In genomic region chr6:107152633-107153032, GRCh38 we compare ENCODE assay signal across 24 cellular contexts. TPM values are rescaled to one million over a fixed set of nuclear protein-coding genes. Genes with fewer than 3 reads are reported as not detected.
A peak's percentile ranks its signal among the peaks of the same experiment; 100 is the strongest.
DNase-seq lines count a peak whose midpoint lies in the region; ATAC-seq, FAIRE-seq and TF ChIP-seq lines count a peak whose summit lies in the region.
"Had no signal": no experiment of that assay in that cellular context is flagged by ENCODE, and none has a peak within 500 bp of the region (broad histone marks: within the 10 kb centered on the region; RNA-seq: fewer than 3 reads in every experiment).

No MANE protein-coding gene starts in this region.

- peaks cover 0 to 20% (median 8%) of the 10 kb centered on the region in 4 donors for H3K4me1 ChIP-seq in right lobe of liver
- H3K4me1 ChIP-seq: heart left ventricle had no signal

- H3K27ac Mint-ChIP-seq in type B pancreatic cell, result peak overlapping the region; percentile 73

- H3K9me3 ChIP-seq in right lobe of liver, result no peaks in the 10 kb centered on the region
- H3K9me3 ChIP-seq: HAP-1, heart left ventricle, upper lobe of left lung had no signal

- H3K4me3 Mint-ChIP-seq in type B pancreatic cell, result peak overlapping the region; percentile 11
- H3K4me3 Mint-ChIP-seq: B cell; immature natural killer cell; neural crest cell; stimulated activated naive CD8-positive, alpha-beta T cell treated with anti-CD3 and anti-CD28 coated beads, Interleukin-15, amount 100 ng/mL, for 72 hours had no signal

- intact Hi-C loops in right lobe of liver (cut with DNase I), result no loop called here

- H3K9me3 Mint-ChIP-seq in type B pancreatic cell, result no peaks in the 10 kb centered on the region
- H3K9me3 Mint-ChIP-seq: immature natural killer cell; neural crest cell; stimulated activated naive CD8-positive, alpha-beta T cell treated with anti-CD3 and anti-CD28 coated beads, Interleukin-15, amount 100 ng/mL, for 72 hours had no signal

- H3K27me3 Mint-ChIP-seq in type B pancreatic cell, result no peaks in the 10 kb centered on the region
- H3K27me3 Mint-ChIP-seq: B cell; stimulated activated naive CD8-positive, alpha-beta T cell treated with anti-CD3 and anti-CD28 coated beads, Interleukin-15, amount 100 ng/mL, for 72 hours had no signal

- peaks cover 3% of the 10 kb centered on the region for H3K36me3 Mint-ChIP-seq in type B pancreatic cell

- no peak for TF ChIP-seq CTCF in right lobe of liver (IDR thresholded peaks at IDR 0.05)
- no peak for TF ChIP-seq CTCF in type B pancreatic cell (conservative IDR thresholded peaks at IDR 0.05)

- no peaks in the 10 kb centered on the region for H3K27me3 ChIP-seq in right lobe of liver
- H3K27me3 ChIP-seq: heart left ventricle, upper lobe of left lung had no signal

- DNase-seq in HK-2 (ENCODE audit: unreplicated experiment), result peak; percentile 9
- DNase-seq in right lobe of liver, result peak in 2 of 3 donors; percentile 27 to 48
- no peak for DNase-seq in type B pancreatic cell (ENCODE audit: extremely low spot score, unreplicated experiment)
- DNase-seq in activated CD4-positive, CD25-positive, alpha-beta regulatory T cell (lab: John Stamatoyannopoulos, UW), result no peak
- DNase-seq: activated CD4-positive, alpha-beta T cell treated with anti-CD3 and anti-CD28 coated beads for 4 hours; cortex of kidney; heart left ventricle; immature natural killer cell; NCI-H1436 treated with DMSO at 0.1 percent for 48 hours; OCI-M1; SHP77; stimulated activated CD4-positive, alpha-beta T cell treated with anti-CD3 and anti-CD28 coated beads, Interleukin-4, amount 100 ng/mL, for 1 hour; stimulated activated naive CD8-positive, alpha-beta T cell treated with anti-CD3 and anti-CD28 coated beads, Interleukin-15, amount 100 ng/mL, for 72 hours; SW 1271; upper lobe of left lung had no signal

- peak; percentile 97 for FAIRE-seq in colon (lab: Jason Lieb, UNC)
- FAIRE-seq: endometrium, TTC549 had no signal

- 32% methylated on average over 4 of the region's 4 CpGs for WGBS in right lobe of liver (ENCODE audit: insufficient coverage, low coverage, low lambda C conversion rate, missing lambda C conversion rate)

- H3K27ac ChIP-seq in right lobe of liver, result peak overlapping the region in 2 of 3 donors; percentile 16 to 56
- H3K27ac ChIP-seq: heart left ventricle, upper lobe of left lung had no signal

- H3K36me3 ChIP-seq in right lobe of liver, result no peaks in the 10 kb centered on the region
- H3K36me3 ChIP-seq: HAP-1, heart left ventricle, upper lobe of left lung had no signal

- peak; percentile 88 to 95 (median 92) for ATAC-seq in right lobe of liver
- no peak for ATAC-seq in HG02588 (IDR thresholded peaks at IDR 0.05; ENCODE audit: unreplicated experiment)
- ATAC-seq in GM21367 (IDR thresholded peaks at IDR 0.05; ENCODE audit: unreplicated experiment), result no peak
- ATAC-seq: heart left ventricle; stimulated activated naive CD8-positive, alpha-beta T cell treated with anti-CD3 and anti-CD28 coated beads, Interleukin-15, amount 100 ng/mL, for 72 hours had no signal

- TF ChIP-seq POLR2A in right lobe of liver (IDR thresholded peaks at IDR 0.05), result no peak

- no peak overlapping the region for H3K4me3 ChIP-seq in right lobe of liver
- H3K4me3 ChIP-seq: HAP-1, heart left ventricle, smooth muscle cell, upper lobe of left lung had no signal

- H3K4me1 Mint-ChIP-seq in type B pancreatic cell (ENCODE audit: unreplicated experiment), result peaks cover 48% of the 10 kb centered on the region
- H3K4me1 Mint-ChIP-seq: immature natural killer cell; stimulated activated naive CD8-positive, alpha-beta T cell treated with anti-CD3 and anti-CD28 coated beads, Interleukin-15, amount 100 ng/mL, for 72 hours had no signal

RNA-seq across cellular contexts. Expression of gene BEND3, which starts 37.3 kb away (rescaled TPM):
- 1 to 10 TPM in 4 of 6 experiments, under 1 TPM in 2; 0.83 to 2.7 (median 1.4) TPM for total RNA-seq in right lobe of liver
- 9.6 and 14.4 TPM in 2 replicates for total RNA-seq in type B pancreatic cell (ENCODE audit: low replicate concordance)

Comparison
In these comparisons a context has a peak if more than half of its experiments do, and no peak if none do; other contexts are left out.
1. DNase-seq: peak in HK-2 (single experiment) and right lobe of liver (2 of 3); none in type B pancreatic cell (single experiment) and activated CD4-positive, CD25-positive, alpha-beta regulatory T cell (0 of 4).
2. ATAC-seq: peak in right lobe of liver (4 of 4); none in HG02588 (single experiment) and GM21367 (single experiment).